Comparison of ENCODE assay signal across 8 cellular contexts in genomic region chr13:50081106-50081898, GRCh38.
DNase-seq lines count a peak whose midpoint lies in the region; ATAC-seq and TF ChIP-seq lines count a peak whose summit lies in the region.

No MANE protein-coding gene starts in this region.

- H3K27ac ChIP-seq in neutrophil (peak overlapping the region; percentile 80), transverse colon (peak overlapping the region; percentile 91 to 96 (median 94))

- H3K36me3 Mint-ChIP-seq in activated T-cell treated with anti-CD3 and anti-CD28 coated beads, Interleukin-2, amount 50 U/mL, for 72 hours (ENCODE audit: insufficient read depth in 2 of 2), result peaks cover 4 to 12% of the 10 kb centered on the region in 2 donors

- H3K36me3 ChIP-seq in neutrophil (no peaks in the 10 kb centered on the region), transverse colon (no peaks in the 10 kb centered on the region)

- no peak for TF ChIP-seq EP300 in transverse colon (IDR thresholded peaks at IDR 0.05; ENCODE audit: low read depth)

- H3K4me1 ChIP-seq in neutrophil (ENCODE audit: control insufficient read depth in 1 of 2, insufficient read depth in 1 of 2, low read depth in 1 of 2, low read length in 1 of 2), result peaks cover 69 to 75% of the 10 kb centered on the region in 2 experiments
- H3K4me1 ChIP-seq in transverse colon, result peaks cover 5 to 70% (median 26%) of the 10 kb centered on the region in 4 donors

- no peak for TF ChIP-seq POLR2A in transverse colon (IDR thresholded peaks at IDR 0.05)

- H3K9me3 ChIP-seq in neutrophil (no peaks in the 10 kb centered on the region), transverse colon (no peaks in the 10 kb centered on the region)

- H3K27ac Mint-ChIP-seq in activated T-cell treated with anti-CD3 and anti-CD28 coated beads, Interleukin-2, amount 50 U/mL, for 72 hours, result peak overlapping the region; percentile 99

- TF ChIP-seq CTCF in GM12865 (IDR thresholded peaks at IDR 0.05; ENCODE audit: insufficient read depth, low read depth, low read length, missing control alignments), result no peak
- no peak for TF ChIP-seq CTCF in foreskin fibroblast (IDR thresholded peaks at IDR 0.05; ENCODE audit: low read depth, low read length)
- no peak for TF ChIP-seq CTCF in neutrophil (IDR thresholded peaks at IDR 0.05)
- peak in 2 of 5 experiments; percentile 7 to 33 for TF ChIP-seq CTCF in transverse colon (IDR thresholded peaks at IDR 0.05)

- peak overlapping the region; percentile 100 for H3K4me3 Mint-ChIP-seq in activated T-cell treated with anti-CD3 and anti-CD28 coated beads, Interleukin-2, amount 50 U/mL, for 72 hours

- peaks cover 5% of the 10 kb centered on the region for H3K27me3 Mint-ChIP-seq in activated T-cell treated with anti-CD3 and anti-CD28 coated beads, Interleukin-2, amount 50 U/mL, for 72 hours (ENCODE audit: low read depth)

- H3K4me3 ChIP-seq in GM12865 (ENCODE audit: low read depth, low read length) (peak overlapping the region; percentile 97), foreskin fibroblast (ENCODE audit: low read depth in 1 of 2, low read length in 2 of 2) (peak overlapping the region; percentile 86 to 91), neutrophil (ENCODE audit: low read depth in 1 of 2, low read length in 1 of 2) (peak overlapping the region; percentile 80 to 84), transverse colon (peak overlapping the region; percentile 62 to 86 (median 83))

- peaks cover 60% of the 10 kb centered on the region for H3K4me1 Mint-ChIP-seq in activated T-cell treated with anti-CD3 and anti-CD28 coated beads, Interleukin-2, amount 50 U/mL, for 72 hours (ENCODE audit: low read depth)

- peak; percentile 6 for ATAC-seq in HG02623 (IDR thresholded peaks at IDR 0.05; ENCODE audit: unreplicated experiment)
- peak; percentile 32 to 35 for ATAC-seq in activated T-cell treated with anti-CD3 and anti-CD28 coated beads, Interleukin-2, amount 50 U/mL, for 72 hours (replicated peaks in 1 of 2)

- in situ Hi-C loops in transverse colon (cut with MboI; ENCODE audit: low pct_ligation_motif_present in 1 of 4, low pct_unique_long_range_greater_than_20kb in 1 of 4, low sequenced_read_pairs in 3 of 4), result loop anchor here in 3 of 4 donors (10.0 to 25.0 kb wide), 3 partner anchors 87 to 831 kb away; partner anchors contain the start of genes RNASEH2B (in 1 of the 3) and TRIM13 (in 1 of the 3)

- no peaks in the 10 kb centered on the region for H3K9me3 Mint-ChIP-seq in activated T-cell treated with anti-CD3 and anti-CD28 coated beads, Interleukin-2, amount 50 U/mL, for 72 hours

- H3K27me3 ChIP-seq in neutrophil, result no peaks in the 10 kb centered on the region
- no peaks in the 10 kb centered on the region for H3K27me3 ChIP-seq in transverse colon

- DNase-seq in GM12865 (ENCODE audit: low read depth) (peak; percentile 63), NCI-H526 (lab: John Stamatoyannopoulos, UW) (peak; percentile 63 to 83), foreskin fibroblast (no peak), transverse colon (peak; percentile 61), HuH-7.5 (ENCODE audit: low spot score) (no peak)
- peak; percentile 57 to 65 for DNase-seq in activated T-cell treated with anti-CD3 and anti-CD28 coated beads, Interleukin-2, amount 50 U/mL, for 72 hours

- WGBS in transverse colon (ENCODE audit: low coverage in 1 of 2), 2 donors, result 0% methylated on average over 5 to 67 of the region's 71 CpGs

- intact Hi-C loops in transverse colon (cut with DNase I; ENCODE audit: low total_unique reads), result loop anchor here (2.0 to 10.0 kb wide), 3 partner anchors 45 to 823 kb away; partner anchors contain the start of genes RNASEH2B and TRIM13

Comparison
In these comparisons a context has a peak if more than half of its experiments do, and no peak if none do; other contexts are left out.
1. DNase-seq: peak in GM12865 (single experiment), NCI-H526 (2 of 2), activated T-cell treated with anti-CD3 and anti-CD28 coated beads, Interleukin-2, amount 50 U/mL, for 72 hours (2 of 2) and transverse colon (single experiment); none in foreskin fibroblast (0 of 2) and HuH-7.5 (single experiment).
2. Peak in every context shown above with its lines, with median percentiles within 50 percentile points of each other: H3K4me3 ChIP-seq.